8 cellular contexts compared by ENCODE assay signal in genomic region chr6:27159725-27160124, GRCh38.
"Had no signal": no experiment of that assay in that cellular context is flagged by ENCODE, and none has a peak within 500 bp of the region (broad histone marks: within the 10 kb centered on the region; RNA-seq: fewer than 3 reads in every experiment).

No MANE protein-coding gene starts in this region.

- H3K4me3 ChIP-seq: GM23338 had no signal

- H3K27ac Mint-ChIP-seq: GM23338 had no signal

- ATAC-seq: GM23338 had no signal

- DNase-seq: H9, HCEC 1CT, IMR-90, KBM-7 had no signal

- FAIRE-seq: H1, H54, HTR-8/SVneo had no signal

- H3K4me3 Mint-ChIP-seq: H9 had no signal
